ENCODE assay signal across 8 cellular contexts in genomic region chr2:168042127-168042824, GRCh38.
A peak's percentile ranks its signal among the peaks of the same experiment; 100 is the strongest.
DNase-seq lines count a peak whose midpoint lies in the region; ATAC-seq and TF ChIP-seq lines count a peak whose summit lies in the region.
"Not testable (repeated sequence)": the region's sequence is repeated elsewhere in the genome, so short reads cannot be mapped to it uniquely, and the experiment has no call there.

No MANE protein-coding gene starts in this region.

- H3K36me3 Mint-ChIP-seq in activated T-cell treated with anti-CD3 and anti-CD28 coated beads, Interleukin-2, amount 50 U/mL, for 72 hours (ENCODE audit: insufficient read depth in 2 of 2) = not testable (repeated sequence)

- peaks cover 24 to 61% (median 53%) of the 10 kb centered on the region in 10 experiments for H3K4me1 ChIP-seq in BLaER1 treated with 17β-estradiol and CSF1 and Interleukin-3, amounts not matched to agents 10 nM and 100 nM

- H3K27me3 Mint-ChIP-seq in activated T-cell treated with anti-CD3 and anti-CD28 coated beads, Interleukin-2, amount 50 U/mL, for 72 hours (ENCODE audit: low read depth) = not testable (repeated sequence)

- not testable (repeated sequence) for H3K9ac ChIP-seq in BLaER1 treated with 17β-estradiol and CSF1 and Interleukin-3, amounts not matched to agents 10 nM and 100 nM

- peak overlapping the region in 8 of 11 experiments; percentile 22 to 73 (median 58); a peak in 16 of 22 replicates for H3K27ac ChIP-seq in BLaER1 treated with 17β-estradiol and CSF1 and Interleukin-3, amounts not matched to agents 10 nM and 100 nM

- peak overlapping the region; percentile 48 to 73 (median 65) for H3K4me2 ChIP-seq in BLaER1 treated with 17β-estradiol and CSF1 and Interleukin-3, amounts not matched to agents 10 nM and 100 nM

- ATAC-seq in GM18520 (IDR thresholded peaks at IDR 0.05; ENCODE audit: unreplicated experiment) (peak; percentile 94), GM19397 (IDR thresholded peaks at IDR 0.05; ENCODE audit: unreplicated experiment) (peak; percentile 96), GM21723 (IDR thresholded peaks at IDR 0.05; ENCODE audit: unreplicated experiment) (peak; percentile 92), HG02973 (IDR thresholded peaks at IDR 0.05; ENCODE audit: unreplicated experiment) (peak; percentile 96), HG03432 (IDR thresholded peaks at IDR 0.05; ENCODE audit: unreplicated experiment) (peak; percentile 98)
- peak; percentile 30 to 59 for ATAC-seq in activated T-cell treated with anti-CD3 and anti-CD28 coated beads, Interleukin-2, amount 50 U/mL, for 72 hours (replicated peaks in 1 of 2)

- H3K9me3 Mint-ChIP-seq in activated T-cell treated with anti-CD3 and anti-CD28 coated beads, Interleukin-2, amount 50 U/mL, for 72 hours = not testable (repeated sequence)

- H3K27me3 ChIP-seq in BLaER1 treated with 17β-estradiol and CSF1 and Interleukin-3, amounts not matched to agents 10 nM and 100 nM = not testable (repeated sequence)

- TF ChIP-seq POLR2A in NB4 (IDR thresholded peaks at IDR 0.05; ENCODE audit: extremely low read depth, insufficient read length) = not testable (repeated sequence)

- not testable (repeated sequence) for H4K20me1 ChIP-seq in BLaER1 treated with 17β-estradiol and CSF1 and Interleukin-3, amounts not matched to agents 10 nM and 100 nM

- peaks cover 29% of the 10 kb centered on the region for H3K4me1 Mint-ChIP-seq in activated T-cell treated with anti-CD3 and anti-CD28 coated beads, Interleukin-2, amount 50 U/mL, for 72 hours (ENCODE audit: low read depth)

- DNase-seq in NB4 (ENCODE audit: low read depth) = peak; percentile 9
- not testable (repeated sequence) for DNase-seq in activated T-cell treated with anti-CD3 and anti-CD28 coated beads, Interleukin-2, amount 50 U/mL, for 72 hours

- H3K27ac Mint-ChIP-seq in activated T-cell treated with anti-CD3 and anti-CD28 coated beads, Interleukin-2, amount 50 U/mL, for 72 hours = peak overlapping the region; percentile 13

- not testable (repeated sequence) for TF ChIP-seq CTCF in NB4 (IDR thresholded peaks at IDR 0.05; ENCODE audit: low read depth, low read length)

- H3K9me3 ChIP-seq in BLaER1 treated with 17β-estradiol and CSF1 and Interleukin-3, amounts not matched to agents 10 nM and 100 nM (replicated peaks in 1 of 11) = peaks cover 0 to 16% (median 3%) of the 10 kb centered on the region in 11 experiments; a peak in 8 of 22 replicates

- peak overlapping the region in 1 of 10 experiments; percentile 33; a peak in 1 of 20 replicates for H3K4me3 ChIP-seq in BLaER1 treated with 17β-estradiol and CSF1 and Interleukin-3, amounts not matched to agents 10 nM and 100 nM
- not testable (repeated sequence) for H3K4me3 ChIP-seq in NB4 (ENCODE audit: low read depth, low read length)

- H3K36me3 ChIP-seq in BLaER1 treated with 17β-estradiol and CSF1 and Interleukin-3, amounts not matched to agents 10 nM and 100 nM = peaks cover 0 to 79% (median 26%) of the 10 kb centered on the region in 11 experiments; a peak in 15 of 22 replicates

- peak overlapping the region in 1 of 2 donors; percentile 20 for H3K4me3 Mint-ChIP-seq in activated T-cell treated with anti-CD3 and anti-CD28 coated beads, Interleukin-2, amount 50 U/mL, for 72 hours

Comparison
In these comparisons a context has a peak if more than half of its experiments do, and no peak if none do; other contexts are left out.
1. ATAC-seq: peak in every context shown above with its lines; median percentile 98 in HG03432; 96 in GM19397; 96 in HG02973; 94 in GM18520; 92 in GM21723; 44 in activated T-cell treated with anti-CD3 and anti-CD28 coated beads, Interleukin-2, amount 50 U/mL, for 72 hours.